In genomic region chr4:40630335-40631021, GRCh38 we compare ENCODE assay signal across 9 cellular contexts. TPM values are rescaled to one million over a fixed set of nuclear protein-coding genes. Genes with fewer than 3 reads are reported as not detected.
DNase-seq lines count a peak whose midpoint lies in the region; ATAC-seq lines count a peak whose summit lies in the region.
"Had no signal": no experiment of that assay in that cellular context is flagged by ENCODE, and none has a peak within 500 bp of the region (broad histone marks: within the 10 kb centered on the region; RNA-seq: fewer than 3 reads in every experiment).

No MANE protein-coding gene starts in this region.

- POLR2A ChIA-PET in activated CD4-positive, alpha-beta T cell treated with anti-CD3 and anti-CD28 coated beads, Interleukin-2, amount 10 ng/mL, durations not matched to agents 7 days and 5 days (lab: Charles Lee) = no interaction called here

- CTCF ChIA-PET in activated CD4-positive, alpha-beta T cell treated with anti-CD3 and anti-CD28 coated beads, Interleukin-2, amount 10 ng/mL, durations not matched to agents 7 days and 5 days (lab: Charles Lee) = interaction anchor here (0.9 kb wide), 1 partner anchor 33 kb away, joined by 3 read pairs; no protein-coding TSS in a partner anchor

- peak; percentile 51 for ATAC-seq in HG02970 (IDR thresholded peaks at IDR 0.05; ENCODE audit: low FRiP score, unreplicated experiment)
- peak; percentile 34 to 63 for ATAC-seq in left cardiac atrium

- peak overlapping the region; percentile 77 for H3K4me3 Mint-ChIP-seq in activated CD4-positive, alpha-beta T cell treated with anti-CD3 and anti-CD28 coated beads, Interleukin-2, amount 10 ng/mL, durations not matched to agents 7 days and 5 days

- peaks cover 31% of the 10 kb centered on the region for H3K27me3 Mint-ChIP-seq in activated CD4-positive, alpha-beta T cell treated with anti-CD3 and anti-CD28 coated beads, Interleukin-2, amount 10 ng/mL, durations not matched to agents 7 days and 5 days

- no peak overlapping the region for H3K27ac Mint-ChIP-seq in activated CD4-positive, alpha-beta T cell treated with anti-CD3 and anti-CD28 coated beads, Interleukin-2, amount 10 ng/mL, durations not matched to agents 7 days and 5 days

- H3K4me1 Mint-ChIP-seq in activated CD4-positive, alpha-beta T cell treated with anti-CD3 and anti-CD28 coated beads, Interleukin-2, amount 10 ng/mL, durations not matched to agents 7 days and 5 days = peaks cover 38% of the 10 kb centered on the region

- peaks cover 3% of the 10 kb centered on the region for H3K36me3 Mint-ChIP-seq in activated CD4-positive, alpha-beta T cell treated with anti-CD3 and anti-CD28 coated beads, Interleukin-2, amount 10 ng/mL, durations not matched to agents 7 days and 5 days (ENCODE audit: low read depth)

- no peaks in the 10 kb centered on the region for H3K9me3 Mint-ChIP-seq in activated CD4-positive, alpha-beta T cell treated with anti-CD3 and anti-CD28 coated beads, Interleukin-2, amount 10 ng/mL, durations not matched to agents 7 days and 5 days

- DNase-seq in activated CD4-positive, alpha-beta T cell treated with anti-CD3 and anti-CD28 coated beads, Interleukin-2, amount 10 ng/mL, durations not matched to agents 7 days and 5 days = no peak
- DNase-seq in activated CD4-positive, alpha-beta T cell treated with anti-CD3 and anti-CD28 coated beads, Interleukin-2, amount 50 U/mL, for 4 hours = no peak
- DNase-seq in RPMI8226 = peak; percentile 54
- peak; percentile 38 for DNase-seq in left cardiac atrium
- DNase-seq in posterior vena cava (ENCODE audit: low spot score) = peak; percentile 82
- DNase-seq in activated effector memory CD4-positive, alpha-beta T cell treated with Interleukin-2 at 50 U/mL for 16 hours = no peak
- no peak for DNase-seq in NCI-H748 treated with DMSO at 0.1 percent for 48 hours (lab: John Stamatoyannopoulos, UW)
- DNase-seq: DND-41 had no signal

- intact Hi-C loops in left cardiac atrium (cut with DNase I) (no loop called here), posterior vena cava (cut with DNase I) (no loop called here)

RNA-seq across cellular contexts. Expression of gene RBM47, which starts 0.8 kb away (rescaled TPM):
- total RNA-seq in activated CD4-positive, alpha-beta T cell treated with anti-CD3 and anti-CD28 coated beads, Interleukin-2, amount 10 ng/mL, durations not matched to agents 7 days and 5 days = 1 to 10 TPM in 1 of 2 experiments, under 1 TPM in 1; 0.92 to 1.0 TPM
- 10 to 100 TPM in 1 of 2 donors, 1 to 10 TPM in 1; 9.6 to 10.8 TPM for total RNA-seq in left cardiac atrium
- 10 to 100 TPM; 12.5 to 22.6 TPM for total RNA-seq in posterior vena cava

Comparison
In these comparisons a context has a peak if more than half of its experiments do, and no peak if none do; other contexts are left out.
1. DNase-seq: peak in RPMI8226 (single experiment), left cardiac atrium (single experiment) and posterior vena cava (single experiment); none in activated CD4-positive, alpha-beta T cell treated with anti-CD3 and anti-CD28 coated beads, Interleukin-2, amount 10 ng/mL, durations not matched to agents 7 days and 5 days (single experiment), activated CD4-positive, alpha-beta T cell treated with anti-CD3 and anti-CD28 coated beads, Interleukin-2, amount 50 U/mL, for 4 hours (0 of 2), activated effector memory CD4-positive, alpha-beta T cell treated with Interleukin-2 at 50 U/mL for 16 hours (single experiment) and NCI-H748 treated with DMSO at 0.1 percent for 48 hours (single experiment).
2. RNA of gene RBM47, which starts 0.8 kb away (total RNA-seq): 12.5 to 22.6 TPM in posterior vena cava and 9.6 to 10.8 TPM in left cardiac atrium; 0.92 to 1.0 TPM in activated CD4-positive, alpha-beta T cell treated with anti-CD3 and anti-CD28 coated beads, Interleukin-2, amount 10 ng/mL, durations not matched to agents 7 days and 5 days; every median in the first group is over 4 times any median in the second.